In genomic region chr3:129428020-129428381, GRCh38 we compare ENCODE assay signal across 1 cellular context.
A peak's percentile ranks its signal among the peaks of the same experiment; 100 is the strongest.
TF ChIP-seq lines count a peak whose summit lies in the region.

No MANE protein-coding gene starts in this region.

TF ChIP-seq in H1, 55 proteins besides CTCF, POLR2A, EP300 and RAD21:
- TF ChIP-seq MAX (IDR thresholded peaks at IDR 0.05) (0 out of 2 replicates have a peak, but pooled peaks have one; percentile 4), EZH2 (IDR thresholded peaks at IDR 0.05; ENCODE audit: low read depth, low read length, severe bottlenecking) (no peak), CHD2 (IDR thresholded peaks at IDR 0.05; ENCODE audit: low read length) (no peak), JUN (IDR thresholded peaks at IDR 0.05; ENCODE audit: low read depth, low read length) (no peak), CBX5 (IDR thresholded peaks at IDR 0.05; ENCODE audit: low read depth, low read length) (no peak)
